Comparison of ENCODE assay signal across 19 cellular contexts in genomic region chr10:34191399-34191798, GRCh38.
DNase-seq lines count a peak whose midpoint lies in the region; ATAC-seq, FAIRE-seq and TF ChIP-seq lines count a peak whose summit lies in the region.
"Had no signal": no experiment of that assay in that cellular context is flagged by ENCODE, and none has a peak within 500 bp of the region (broad histone marks: within the 10 kb centered on the region; RNA-seq: fewer than 3 reads in every experiment).

No MANE protein-coding gene starts in this region.

- H3K4me2 ChIP-seq in GM23338 (no peak overlapping the region), neural progenitor cell (no peak overlapping the region)
- H3K4me2 ChIP-seq: BLaER1 treated with 17β-estradiol and CSF1 and Interleukin-3, amounts not matched to agents 10 nM and 100 nM had no signal

- TF ChIP-seq CTCF in GM23338 (conservative IDR thresholded peaks at IDR 0.05; ENCODE audit: low read depth in 2 of 2) (no peak), glutamatergic neuron (IDR thresholded peaks at IDR 0.05; ENCODE audit: partially characterized antibody, unreplicated experiment) (no peak), neural progenitor cell (IDR thresholded peaks at IDR 0.05) (no peak)

- H3K9ac ChIP-seq in neural progenitor cell: no peak overlapping the region
- H3K9ac ChIP-seq: BLaER1 treated with 17β-estradiol and CSF1 and Interleukin-3, amounts not matched to agents 10 nM and 100 nM had no signal

- no peaks in the 10 kb centered on the region for H3K9me3 Mint-ChIP-seq in GM23338
- peaks cover 7% of the 10 kb centered on the region for H3K9me3 Mint-ChIP-seq in glutamatergic neuron (ENCODE audit: unreplicated experiment)
- H3K9me3 Mint-ChIP-seq in neural progenitor cell: no peaks in the 10 kb centered on the region
- H3K9me3 Mint-ChIP-seq: H9 had no signal

- WGBS in mesodermal cell (ENCODE audit: insufficient coverage in 2 of 2), 2 experiments: 91% methylated on average over 1 of the region's 3 CpGs; no CpG with 5 or more reads in 1 of the 2 experiments

- H3K27ac Mint-ChIP-seq in GM23338 (0 out of 2 replicates have a peak overlapping the region, but pooled peaks have one; percentile 25), glutamatergic neuron (ENCODE audit: unreplicated experiment) (peak overlapping the region; percentile 86), neural progenitor cell (peak overlapping the region; percentile 59)
- H3K27ac Mint-ChIP-seq: CD4-positive, CD25-positive, alpha-beta regulatory T cell had no signal

- H3K4me3 Mint-ChIP-seq in GM23338: no peak overlapping the region
- peak overlapping the region; percentile 17 for H3K4me3 Mint-ChIP-seq in glutamatergic neuron (ENCODE audit: unreplicated experiment)
- no peak overlapping the region for H3K4me3 Mint-ChIP-seq in neural progenitor cell
- H3K4me3 Mint-ChIP-seq: CD4-positive, CD25-positive, alpha-beta regulatory T cell; H9 had no signal

- H3K4me1 Mint-ChIP-seq in GM23338 (peaks cover 57% of the 10 kb centered on the region), glutamatergic neuron (ENCODE audit: low read depth, unreplicated experiment) (peaks cover 70% of the 10 kb centered on the region), neural progenitor cell (peaks cover 75% of the 10 kb centered on the region)
- H3K4me1 Mint-ChIP-seq: CD4-positive, CD25-positive, alpha-beta regulatory T cell had no signal

- H3K4me3 ChIP-seq in GM23338 (no peak overlapping the region), mesodermal cell (ENCODE audit: extremely low read depth, insufficient read depth, low read length, poor library complexity, severe bottlenecking) (no peak overlapping the region), neural progenitor cell (no peak overlapping the region)
- H3K4me3 ChIP-seq: BLaER1 treated with 17β-estradiol and CSF1 and Interleukin-3, amounts not matched to agents 10 nM and 100 nM; K562 had no signal

- DNase-seq in GM23338 (ENCODE audit: low spot score) (no peak), glutamatergic neuron (no peak), neural progenitor cell (ENCODE audit: low spot score) (no peak), GM12891 (ENCODE audit: insufficient read length, low spot score) (no peak), HPDE6-E6E7 (ENCODE audit: extremely low spot score) (no peak)
- DNase-seq: ACHN; Calu3; CD4-positive, CD25-positive, alpha-beta regulatory T cell; DMS153; DND-41; GF-D8; GOT3; H9 had no signal

- no peak overlapping the region for H3K27ac ChIP-seq in GM23338 (ENCODE audit: low read depth)
- peak overlapping the region; percentile 47 for H3K27ac ChIP-seq in mesodermal cell (ENCODE audit: low read depth, low read length, severe bottlenecking)
- no peak overlapping the region for H3K27ac ChIP-seq in neural progenitor cell
- H3K27ac ChIP-seq: BLaER1 treated with 17β-estradiol and CSF1 and Interleukin-3, amounts not matched to agents 10 nM and 100 nM had no signal

- H2AFZ ChIP-seq in GM23338 (no peak overlapping the region), neural progenitor cell (replicated peaks) (no peak overlapping the region)

- no peak for TF ChIP-seq POLR2A in GM12891 (IDR thresholded peaks at IDR 0.05; ENCODE audit: low read depth, low read length)

- H3K27me3 ChIP-seq in GM23338 (ENCODE audit: insufficient read depth): no peaks in the 10 kb centered on the region
- no peaks in the 10 kb centered on the region for H3K27me3 ChIP-seq in neural progenitor cell
- H3K27me3 ChIP-seq: BLaER1 treated with 17β-estradiol and CSF1 and Interleukin-3, amounts not matched to agents 10 nM and 100 nM had no signal

- H3K27me3 Mint-ChIP-seq in GM23338 (ENCODE audit: insufficient read depth, low read depth, poor library complexity): peaks cover 8% of the 10 kb centered on the region
- H3K27me3 Mint-ChIP-seq in glutamatergic neuron (ENCODE audit: unreplicated experiment): no peaks in the 10 kb centered on the region
- peaks cover 2% of the 10 kb centered on the region for H3K27me3 Mint-ChIP-seq in neural progenitor cell (ENCODE audit: insufficient read depth, low read depth)
- H3K27me3 Mint-ChIP-seq: CD4-positive, CD25-positive, alpha-beta regulatory T cell had no signal

- H3K36me3 Mint-ChIP-seq in GM23338 (ENCODE audit: low read depth) (no peaks in the 10 kb centered on the region), glutamatergic neuron (ENCODE audit: unreplicated experiment) (no peaks in the 10 kb centered on the region), neural progenitor cell (no peaks in the 10 kb centered on the region)
- H3K36me3 Mint-ChIP-seq: CD4-positive, CD25-positive, alpha-beta regulatory T cell had no signal

- ATAC-seq in GM23338 (no peak), GM21515 (IDR thresholded peaks at IDR 0.05; ENCODE audit: unreplicated experiment) (no peak), HG03520 (IDR thresholded peaks at IDR 0.05; ENCODE audit: unreplicated experiment) (no peak)
- ATAC-seq: K562 had no signal

- no peaks in the 10 kb centered on the region for H3K9me3 ChIP-seq in mesodermal cell (ENCODE audit: control insufficient read depth, low read length)
- H3K9me3 ChIP-seq in neural progenitor cell (ENCODE audit: low read depth): no peaks in the 10 kb centered on the region
- H3K9me3 ChIP-seq: BLaER1 treated with 17β-estradiol and CSF1 and Interleukin-3, amounts not matched to agents 10 nM and 100 nM had no signal

- no peaks in the 10 kb centered on the region for H4K20me1 ChIP-seq in GM23338 (replicated peaks; ENCODE audit: insufficient read depth)
- no peaks in the 10 kb centered on the region for H4K20me1 ChIP-seq in neural progenitor cell (ENCODE audit: low read depth)
- H4K20me1 ChIP-seq: BLaER1 treated with 17β-estradiol and CSF1 and Interleukin-3, amounts not matched to agents 10 nM and 100 nM had no signal

- peaks cover 49% of the 10 kb centered on the region for H3K4me1 ChIP-seq in GM23338 (ENCODE audit: insufficient read depth)
- peaks cover 36% of the 10 kb centered on the region for H3K4me1 ChIP-seq in mesodermal cell (ENCODE audit: control insufficient read depth, insufficient read depth, low read length, poor library complexity, severe bottlenecking)
- peaks cover 56% of the 10 kb centered on the region for H3K4me1 ChIP-seq in neural progenitor cell
- H3K4me1 ChIP-seq: BLaER1 treated with 17β-estradiol and CSF1 and Interleukin-3, amounts not matched to agents 10 nM and 100 nM had no signal

- H3K9me2 ChIP-seq in GM23338 (ENCODE audit: insufficient read depth): no peaks in the 10 kb centered on the region; the same call in 1 of the 2 replicates

- H3K79me2 ChIP-seq in GM23338 (replicated peaks; ENCODE audit: insufficient read depth): no peaks in the 10 kb centered on the region
- no peaks in the 10 kb centered on the region for H3K79me2 ChIP-seq in neural progenitor cell (ENCODE audit: low read depth)

- H3F3A ChIP-seq in GM23338 (replicated peaks; ENCODE audit: low read depth) (no peaks in the 10 kb centered on the region), neural progenitor cell (ENCODE audit: low read depth) (peaks cover 17% of the 10 kb centered on the region)

- no peaks in the 10 kb centered on the region for H3K36me3 ChIP-seq in GM23338 (ENCODE audit: insufficient read depth)
- no peaks in the 10 kb centered on the region for H3K36me3 ChIP-seq in mesodermal cell (ENCODE audit: control insufficient read depth, insufficient read depth, low read length)
- no peaks in the 10 kb centered on the region for H3K36me3 ChIP-seq in neural progenitor cell
- H3K36me3 ChIP-seq: BLaER1 treated with 17β-estradiol and CSF1 and Interleukin-3, amounts not matched to agents 10 nM and 100 nM had no signal

- no peak for FAIRE-seq in GM12891 (lab: Jason Lieb, UNC)
- FAIRE-seq: GM18507, K562 had no signal

TF ChIP-seq in GM23338, 12 proteins besides CTCF, POLR2A, EP300 and RAD21 (continues in another document):
- TF ChIP-seq CREB1 (CRISPR knock-in tag; IDR thresholded peaks at IDR 0.05; ENCODE audit: low read depth) (no peak), EZH2phosphoT487 (IDR thresholded peaks at IDR 0.05; ENCODE audit: unreplicated experiment) (no peak)

TF ChIP-seq in GM12891, 5 proteins besides CTCF, POLR2A, EP300 and RAD21:
- TF ChIP-seq PAX5 (IDR thresholded peaks at IDR 0.05; ENCODE audit: insufficient read depth, low read length, severe bottlenecking) (no peak), POLR2AphosphoS5 (IDR thresholded peaks at IDR 0.05; ENCODE audit: low read depth, low read length) (no peak), SPI1 (IDR thresholded peaks at IDR 0.05; ENCODE audit: low read depth, low read length) (no peak), POU2F2 (IDR thresholded peaks at IDR 0.05; ENCODE audit: low read depth, low read length) (no peak), TAF1 (IDR thresholded peaks at IDR 0.05; ENCODE audit: low read depth, low read length) (no peak)

Comparison
In these comparisons a context has a peak if more than half of its experiments do, and no peak if none do; other contexts are left out.
1. H3K27ac Mint-ChIP-seq: peak in every context shown above with its lines; median percentile 86 in glutamatergic neuron; 59 in neural progenitor cell; 25 in GM23338.